In genomic region chr7:31958216-31958615, GRCh38 we compare ENCODE assay signal across 26 cellular contexts.
DNase-seq lines count a peak whose midpoint lies in the region; ATAC-seq and TF ChIP-seq lines count a peak whose summit lies in the region.
"Had no signal": no experiment of that assay in that cellular context is flagged by ENCODE, and none has a peak within 500 bp of the region (broad histone marks: within the 10 kb centered on the region; RNA-seq: fewer than 3 reads in every experiment).

No MANE protein-coding gene starts in this region.

- POLR2A ChIA-PET in BJ (lab: Charles Lee), result no interaction called here

- H3K36me3 ChIP-seq in BJ (ENCODE audit: control insufficient read depth, insufficient read depth, low read length) (no peaks in the 10 kb centered on the region), gastroesophageal sphincter (no peaks in the 10 kb centered on the region), BE2C (no peaks in the 10 kb centered on the region), right lobe of liver (no peaks in the 10 kb centered on the region)
- H3K36me3 ChIP-seq: gastrocnemius medialis, pancreas, sigmoid colon, tibial artery had no signal

- TF ChIP-seq CTCF in BJ (IDR thresholded peaks at IDR 0.05; ENCODE audit: insufficient read depth, low read depth, low read length), result no peak
- no peak for TF ChIP-seq CTCF in astrocyte of the spinal cord (IDR thresholded peaks at IDR 0.05; ENCODE audit: low read depth, low read length)
- TF ChIP-seq CTCF in gastroesophageal sphincter (IDR thresholded peaks at IDR 0.05), result no peak
- TF ChIP-seq CTCF in BE2C (IDR thresholded peaks at IDR 0.05; ENCODE audit: low read depth, low read length), result no peak
- TF ChIP-seq CTCF in right lobe of liver (IDR thresholded peaks at IDR 0.05), result no peak

- no peak for TF ChIP-seq EP300 in gastroesophageal sphincter (IDR thresholded peaks at IDR 0.05)

- TF ChIP-seq POLR2A in gastroesophageal sphincter (IDR thresholded peaks at IDR 0.05) (no peak), right lobe of liver (IDR thresholded peaks at IDR 0.05) (no peak)

- CTCF ChIA-PET in BJ (lab: Yijun Ruan, JAX), result interaction anchor here (1.1 kb wide), 1 partner anchor 115 kb away, joined by 3 read pairs; no protein-coding TSS in a partner anchor

- intact Hi-C loops in right lobe of liver (cut with DNase I), result no loop called here

- 63 to 75% methylated on average over 2 of the region's 2 CpGs for WGBS in gastroesophageal sphincter (ENCODE audit: low coverage in 1 of 2), 2 donors
- WGBS in right lobe of liver (ENCODE audit: insufficient coverage, low coverage, low lambda C conversion rate, missing lambda C conversion rate), result 56% methylated on average over 2 of the region's 2 CpGs

- H3K27ac ChIP-seq in gastroesophageal sphincter (no peak overlapping the region), right lobe of liver (no peak overlapping the region)
- H3K27ac ChIP-seq: coronary artery, gastrocnemius medialis, pancreas, PC-9, sigmoid colon, SK-N-MC, tibial artery had no signal

- H3K27me3 ChIP-seq in BJ (ENCODE audit: control insufficient read depth, insufficient read depth, low read length) (no peaks in the 10 kb centered on the region), gastroesophageal sphincter (no peaks in the 10 kb centered on the region), BE2C (no peaks in the 10 kb centered on the region), right lobe of liver (no peaks in the 10 kb centered on the region)
- H3K27me3 ChIP-seq: gastrocnemius medialis, pancreas, sigmoid colon, tibial artery had no signal

- H3K4me3 ChIP-seq in BJ (ENCODE audit: low read depth, low read length) (no peak overlapping the region), astrocyte of the spinal cord (ENCODE audit: low read depth, low read length) (no peak overlapping the region), gastroesophageal sphincter (no peak overlapping the region), BE2C (ENCODE audit: low read depth, low read length) (no peak overlapping the region), right lobe of liver (no peak overlapping the region)
- H3K4me3 ChIP-seq: coronary artery, gastrocnemius medialis, pancreas, PC-9, sigmoid colon, SK-N-MC, tibial artery had no signal

- H3K4me1 ChIP-seq in gastroesophageal sphincter (peaks cover 0 to 27% (median 4%) of the 10 kb centered on the region in 3 donors), BE2C (no peaks in the 10 kb centered on the region), right lobe of liver (no peaks in the 10 kb centered on the region)
- H3K4me1 ChIP-seq: gastrocnemius medialis, sigmoid colon had no signal

- peak; percentile 49 for DNase-seq in BJ (ENCODE audit: low read depth)
- peak; percentile 15 for DNase-seq in LHCN-M2 (ENCODE audit: low read depth)
- DNase-seq in astrocyte of the spinal cord (ENCODE audit: low read depth, low spot score), result peak; percentile 21
- no peak for DNase-seq in BE2C
- DNase-seq in COLO829 (ENCODE audit: low spot score), result no peak
- no peak for DNase-seq in right lobe of liver
- DNase-seq in HuH-7 (ENCODE audit: low spot score), result no peak
- DNase-seq: activated B cell treated with CpG ODN at 0.5 μM for 24 hours; activated CD8-positive, alpha-beta T cell treated with anti-CD3 and anti-CD28 coated beads for 36 hours; activated naive CD4-positive, alpha-beta T cell treated with anti-CD3 and anti-CD28 coated beads, Interleukin-2, amount 10 ng/mL, durations not matched to agents 7 days and 5 days; activated T-cell treated with anti-CD3 and anti-CD28 coated beads, Interleukin-2, amount 50 U/mL, for 4 hours; AML-193; gastrocnemius medialis; kidney glomerular epithelial cell; naive thymus-derived CD8-positive, alpha-beta T cell; NCI-H1417; NCI-H69; pancreas; PC-9; sigmoid colon; stimulated activated CD4-positive, alpha-beta T cell treated with anti-CD3 and anti-CD28 coated beads, Interleukin-1b, Interleukin-23, amount 100 ng/mL, for 48 hours; stimulated activated naive CD4-positive, alpha-beta T cell treated with Interleukin-2 at 50 U/mL for 16 hours; tibial artery had no signal

- ATAC-seq in gastroesophageal sphincter, result peak; percentile 39
- ATAC-seq in right lobe of liver, result no peak
- ATAC-seq: activated CD8-positive, alpha-beta T cell treated with anti-CD3 and anti-CD28 coated beads for 36 hours; activated T-cell treated with anti-CD3 and anti-CD28 coated beads, Interleukin-2, amount 50 U/mL, for 4 hours; gastrocnemius medialis; naive thymus-derived CD8-positive, alpha-beta T cell; pancreas had no signal

- no peaks in the 10 kb centered on the region for H3K9me3 ChIP-seq in gastroesophageal sphincter
- H3K9me3 ChIP-seq in BE2C, result no peaks in the 10 kb centered on the region
- no peaks in the 10 kb centered on the region for H3K9me3 ChIP-seq in right lobe of liver
- H3K9me3 ChIP-seq: gastrocnemius medialis, pancreas, sigmoid colon, tibial artery had no signal

- in situ Hi-C loops in astrocyte of the spinal cord (cut with HindIII; ENCODE audit: low sequenced_read_pairs), result no loop called here

Comparison
In these comparisons a context has a peak if more than half of its experiments do, and no peak if none do; other contexts are left out.
1. DNase-seq: peak in BJ (single experiment), LHCN-M2 (single experiment) and astrocyte of the spinal cord (single experiment); none in BE2C (single experiment), COLO829 (single experiment), right lobe of liver (0 of 3) and HuH-7 (single experiment).